In the genomic region with DNA sequence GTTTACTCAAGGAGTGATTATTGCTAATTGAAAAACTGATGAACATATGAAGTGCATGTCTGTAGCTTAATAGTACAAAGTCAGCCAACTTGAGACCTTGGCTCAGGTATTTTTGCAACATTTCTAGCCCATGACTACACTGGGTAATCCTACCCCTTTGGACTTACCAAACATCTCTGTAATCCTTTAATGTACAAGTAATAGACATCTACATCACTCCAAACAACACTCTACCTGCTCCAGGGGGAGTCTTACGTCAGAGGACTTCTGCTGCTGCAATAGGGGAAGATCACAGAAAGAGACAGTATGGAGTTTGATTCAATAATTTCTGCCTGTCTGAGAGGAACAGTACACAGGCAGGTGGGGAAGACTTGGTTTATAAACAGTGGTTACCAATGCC, we compare ENCODE assay signal across 35 cellular contexts. TPM values are rescaled to one million over a fixed set of nuclear protein-coding genes. Genes with fewer than 3 reads are reported as not detected.
"Had no signal": no experiment of that assay in that cellular context is flagged by ENCODE, and none has a peak within 500 bp of the region (broad histone marks: within the 10 kb centered on the region; RNA-seq: fewer than 3 reads in every experiment).

No MANE protein-coding gene starts in this region.

- DNase-seq: activated B cell treated with CpG ODN at 0.5 μM for 24 hours; activated CD4-positive, alpha-beta memory T cell treated with anti-CD3 and anti-CD28 coated beads for 36 hours; activated CD4-positive, alpha-beta T cell treated with anti-CD3 and anti-CD28 coated beads for 4 hours; activated CD4-positive, alpha-beta T cell treated with anti-CD3 and anti-CD28 coated beads, Interleukin-2, amount 10 ng/mL, durations not matched to agents 24 days and 14 days; activated CD4-positive, alpha-beta T cell treated with anti-CD3 and anti-CD28 coated beads, Interleukin-2, amount 50 U/mL, for 1 hour; activated CD4-positive, alpha-beta T cell treated with anti-CD3 and anti-CD28 coated beads, Interleukin-2, amount 50 U/mL, for 4 hours; activated CD4-positive, CD25-positive, alpha-beta regulatory T cell treated with anti-CD3 and anti-CD28 coated beads, Interleukin-2, amount 50 U/mL, for 72 hours; activated CD8-positive, alpha-beta memory T cell treated with anti-CD3 and anti-CD28 coated beads, Interleukin-2, amount 50 U/mL, for 4 hours; activated CD8-positive, alpha-beta T cell treated with anti-CD3 and anti-CD28 coated beads for 36 hours; activated effector memory CD4-positive, alpha-beta T cell treated with Interleukin-2 at 50 U/mL for 16 hours; activated gamma-delta T cell; activated naive CD4-positive, alpha-beta T cell treated with anti-CD3 and anti-CD28 coated beads, Interleukin-2, amount 10 ng/mL, durations not matched to agents 7 days and 5 days; activated naive CD4-positive, alpha-beta T cell treated with Interleukin-2 at 50 U/mL for 16 hours; activated naive CD8-positive, alpha-beta T cell treated with anti-CD3 and anti-CD28 coated beads, Interleukin-2, amount 10 ng/mL, durations not matched to agents 7 days and 5 days; activated naive CD8-positive, alpha-beta T cell treated with anti-CD3 and anti-CD28 coated beads, Interleukin-2, amount 50 U/mL, for 24 hours; activated T-cell treated with anti-CD3 and anti-CD28 coated beads for 4 hours; activated T-cell treated with anti-CD3 and anti-CD28 coated beads, Interleukin-2, amount 50 U/mL, for 1 hour; activated T-cell treated with anti-CD3 and anti-CD28 coated beads, Interleukin-2, amount 50 U/mL, for 4 hours; activated T-cell treated with anti-CD3 and anti-CD28 coated beads, Interleukin-2, amount 50 U/mL, for 72 hours; aorta; body of pancreas; brain microvascular endothelial cell; central memory CD4-positive, alpha-beta T cell; T-helper 1 cell; T-helper 2 cell; T-helper 9 cell had no signal

- H3K9me3 ChIP-seq: body of pancreas, breast epithelium had no signal

- H3K36me3 ChIP-seq: brain microvascular endothelial cell, breast epithelium had no signal

- H3K27ac ChIP-seq: body of pancreas, brain microvascular endothelial cell, breast epithelium, VCaP had no signal

- H3K27me3 ChIP-seq: body of pancreas, brain microvascular endothelial cell, breast epithelium had no signal

- H3K27ac Mint-ChIP-seq: activated B cell treated with CpG ODN at 0.5 μM for 24 hours; activated CD4-positive, alpha-beta memory T cell treated with anti-CD3 and anti-CD28 coated beads for 36 hours; activated CD4-positive, alpha-beta T cell treated with anti-CD3 and anti-CD28 coated beads, Interleukin-2, amount 10 ng/mL, durations not matched to agents 24 days and 14 days; activated CD8-positive, alpha-beta T cell treated with anti-CD3 and anti-CD28 coated beads for 36 hours; activated naive CD4-positive, alpha-beta T cell treated with anti-CD3 and anti-CD28 coated beads, Interleukin-2, amount 10 ng/mL, durations not matched to agents 7 days and 5 days; activated naive CD4-positive, alpha-beta T cell treated with anti-CD3 and anti-CD28 coated beads, Interleukin-2, amount 50 U/mL, for 24 hours; activated naive CD8-positive, alpha-beta T cell treated with anti-CD3 and anti-CD28 coated beads, Interleukin-2, amount 10 ng/mL, durations not matched to agents 7 days and 5 days; activated naive CD8-positive, alpha-beta T cell treated with anti-CD3 and anti-CD28 coated beads, Interleukin-2, amount 50 U/mL, for 24 hours; activated T-helper 1 cell treated with anti-CD3 and anti-CD28 coated beads, Interleukin-12 subunit alpha, Interleukin-12 subunit beta, Interleukin-2, Interleukin-4 antibody, amounts not matched to agents 30 ng/mL and 10 ng/mL and 1 ng/mL, durations not matched to agents 14 hours and 24 hours and 36 hours; activated T-helper 2 cell treated with anti-CD3 and anti-CD28 coated beads, Interferon-gamma antibody, Interleukin-2, Interleukin-4, amounts not matched to agents 10 μg/mL and 5 μg/mL and 100 μg/mL, durations not matched to agents 14 hours and 24 hours and 36 hours; T-helper 1 cell treated with Interleukin-12 subunit alpha and Interleukin-12 subunit beta and Interleukin-4 antibody, amounts not matched to agents 30 μg/mL and 1 μg/mL, for 36 hours; T-helper 2 cell treated with Interferon-gamma antibody and Interleukin-4, amounts not matched to agents 5 μg/mL and 100 μg/mL, for 36 hours had no signal

- H3K4me3 Mint-ChIP-seq: activated B cell treated with CpG ODN at 0.5 μM for 24 hours; activated CD4-positive, alpha-beta memory T cell treated with anti-CD3 and anti-CD28 coated beads for 36 hours; activated CD4-positive, alpha-beta T cell treated with anti-CD3 and anti-CD28 coated beads, Interleukin-2, amount 10 ng/mL, durations not matched to agents 24 days and 14 days; activated CD8-positive, alpha-beta T cell treated with anti-CD3 and anti-CD28 coated beads for 36 hours; activated naive CD4-positive, alpha-beta T cell treated with anti-CD3 and anti-CD28 coated beads, Interleukin-2, amount 10 ng/mL, durations not matched to agents 7 days and 5 days; activated naive CD4-positive, alpha-beta T cell treated with anti-CD3 and anti-CD28 coated beads, Interleukin-2, amount 50 U/mL, for 24 hours; activated naive CD8-positive, alpha-beta T cell; activated naive CD8-positive, alpha-beta T cell treated with anti-CD3 and anti-CD28 coated beads, Interleukin-2, amount 10 ng/mL, durations not matched to agents 7 days and 5 days; activated naive CD8-positive, alpha-beta T cell treated with anti-CD3 and anti-CD28 coated beads, Interleukin-2, amount 50 U/mL, for 24 hours; activated T-cell treated with anti-CD3 and anti-CD28 coated beads, Interleukin-2, amount 50 U/mL, for 4 hours; activated T-cell treated with anti-CD3 and anti-CD28 coated beads, Interleukin-2, amount 50 U/mL, for 72 hours; activated T-helper 1 cell treated with anti-CD3 and anti-CD28 coated beads, Interleukin-12 subunit alpha, Interleukin-12 subunit beta, Interleukin-2, Interleukin-4 antibody, amounts not matched to agents 30 ng/mL and 10 ng/mL and 1 ng/mL, durations not matched to agents 14 hours and 24 hours and 36 hours; T-helper 1 cell treated with Interleukin-12 subunit alpha and Interleukin-12 subunit beta and Interleukin-4 antibody, amounts not matched to agents 30 μg/mL and 1 μg/mL, for 36 hours; T-helper 2 cell treated with Interferon-gamma antibody and Interleukin-4, amounts not matched to agents 5 μg/mL and 100 μg/mL, for 36 hours had no signal

- H3K4me3 ChIP-seq: body of pancreas, breast epithelium had no signal

- H3K9me3 Mint-ChIP-seq: activated naive CD4-positive, alpha-beta T cell treated with anti-CD3 and anti-CD28 coated beads, Interleukin-2, amount 50 U/mL, for 24 hours had no signal

- H3K4me1 Mint-ChIP-seq: activated B cell treated with CpG ODN at 0.5 μM for 24 hours; activated naive CD4-positive, alpha-beta T cell treated with anti-CD3 and anti-CD28 coated beads, Interleukin-2, amount 10 ng/mL, durations not matched to agents 7 days and 5 days; activated naive CD4-positive, alpha-beta T cell treated with anti-CD3 and anti-CD28 coated beads, Interleukin-2, amount 50 U/mL, for 24 hours; activated naive CD8-positive, alpha-beta T cell treated with anti-CD3 and anti-CD28 coated beads, Interleukin-2, amount 10 ng/mL, durations not matched to agents 7 days and 5 days; activated naive CD8-positive, alpha-beta T cell treated with anti-CD3 and anti-CD28 coated beads, Interleukin-2, amount 50 U/mL, for 24 hours had no signal

- H3K27me3 Mint-ChIP-seq: activated B cell treated with CpG ODN at 0.5 μM for 24 hours; activated CD4-positive, alpha-beta memory T cell treated with anti-CD3 and anti-CD28 coated beads for 36 hours; activated CD4-positive, alpha-beta T cell treated with anti-CD3 and anti-CD28 coated beads, Interleukin-2, amount 10 ng/mL, durations not matched to agents 24 days and 14 days; activated CD8-positive, alpha-beta T cell treated with anti-CD3 and anti-CD28 coated beads for 36 hours; activated naive CD4-positive, alpha-beta T cell treated with anti-CD3 and anti-CD28 coated beads, Interleukin-2, amount 10 ng/mL, durations not matched to agents 7 days and 5 days; activated naive CD4-positive, alpha-beta T cell treated with anti-CD3 and anti-CD28 coated beads, Interleukin-2, amount 50 U/mL, for 24 hours; activated naive CD8-positive, alpha-beta T cell; activated naive CD8-positive, alpha-beta T cell treated with anti-CD3 and anti-CD28 coated beads, Interleukin-2, amount 10 ng/mL, durations not matched to agents 7 days and 5 days; activated naive CD8-positive, alpha-beta T cell treated with anti-CD3 and anti-CD28 coated beads, Interleukin-2, amount 50 U/mL, for 24 hours had no signal

- H3K4me1 ChIP-seq: body of pancreas, breast epithelium had no signal

- ATAC-seq: activated CD8-positive, alpha-beta T cell treated with anti-CD3 and anti-CD28 coated beads for 36 hours; activated naive CD8-positive, alpha-beta T cell treated with anti-CD3 and anti-CD28 coated beads, Interleukin-2, amount 50 U/mL, for 24 hours; activated T-cell treated with anti-CD3 and anti-CD28 coated beads, Interleukin-2, amount 50 U/mL, for 4 hours; activated T-cell treated with anti-CD3 and anti-CD28 coated beads, Interleukin-2, amount 50 U/mL, for 72 hours; body of pancreas had no signal

RNA-seq across cellular contexts. Expression of a gene that starts 54.0 kb away (rescaled TPM):
- total RNA-seq: activated B cell treated with CpG ODN at 0.5 μM for 24 hours; activated CD4-positive, alpha-beta memory T cell treated with anti-CD3 and anti-CD28 coated beads for 36 hours; activated CD8-positive, alpha-beta T cell treated with anti-CD3 and anti-CD28 coated beads for 36 hours; activated naive CD8-positive, alpha-beta T cell treated with anti-CD3 and anti-CD28 coated beads, Interleukin-2, amount 10 ng/mL, durations not matched to agents 7 days and 5 days; activated T-helper 2 cell treated with anti-CD3 and anti-CD28 coated beads, Interferon-gamma antibody, Interleukin-2, Interleukin-4, amounts not matched to agents 10 μg/mL and 5 μg/mL and 100 μg/mL, durations not matched to agents 14 hours and 24 hours and 36 hours; breast epithelium; cardiac septum had no signal
